9 cellular contexts compared by ENCODE assay signal in the genomic region with DNA sequence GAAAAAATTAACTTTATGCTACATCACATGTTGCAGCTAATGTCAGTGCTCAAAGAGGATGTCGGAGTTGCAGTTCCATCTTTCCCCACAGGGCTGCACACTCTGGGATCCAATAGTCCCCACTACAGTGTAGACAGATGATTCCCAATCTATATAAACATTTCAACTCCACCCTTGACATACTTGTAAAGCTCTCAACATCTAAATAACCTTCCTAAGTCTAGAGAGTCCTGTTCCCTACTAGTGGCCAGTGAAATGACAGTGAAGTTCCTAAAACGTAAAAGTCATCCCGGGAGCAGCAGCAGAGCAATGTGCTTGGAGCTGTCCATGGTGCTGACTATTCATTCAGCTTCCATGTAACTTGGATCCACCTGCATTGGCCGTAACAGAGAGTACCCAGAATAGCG.
DNase-seq lines count a peak whose midpoint lies in the region; ATAC-seq and TF ChIP-seq lines count a peak whose summit lies in the region.
"Had no signal": no experiment of that assay in that cellular context is flagged by ENCODE, and none has a peak within 500 bp of the region (broad histone marks: within the 10 kb centered on the region; RNA-seq: fewer than 3 reads in every experiment).

No MANE protein-coding gene starts in this region.

- peak; percentile 61 for DNase-seq in Caki2 (ENCODE audit: low read depth)
- DNase-seq in NCI-H460 (ENCODE audit: extremely low read depth, low read depth) = peak; percentile 52
- peak; percentile 47 for DNase-seq in astrocyte of the cerebellum (ENCODE audit: low read depth)
- DNase-seq in kidney epithelial cell (ENCODE audit: low read depth) = peak; percentile 5
- peak in 1 of 2 donors; percentile 43 for DNase-seq in tibial nerve (ENCODE audit: low spot score in 2 of 2)
- DNase-seq in NCI-H510A treated with DMSO at 0.1 percent for 48 hours (lab: John Stamatoyannopoulos, UW) = no peak

- H3K9me3 ChIP-seq in tibial nerve = peaks cover 0 to 4% (median 0%) of the 10 kb centered on the region in 4 donors

- ATAC-seq in GM18909 (IDR thresholded peaks at IDR 0.05; ENCODE audit: poor library complexity, unreplicated experiment) = peak; percentile 93
- ATAC-seq in HG03039 (IDR thresholded peaks at IDR 0.05; ENCODE audit: unreplicated experiment) = peak; percentile 73
- ATAC-seq: T-cell had no signal

- H3K27ac ChIP-seq in tibial nerve = no peak overlapping the region

- H3K27me3 ChIP-seq in kidney epithelial cell (ENCODE audit: control insufficient read depth, insufficient read depth, low read length) (no peaks in the 10 kb centered on the region), tibial nerve (no peaks in the 10 kb centered on the region)

- TF ChIP-seq POLR2A in tibial nerve (IDR thresholded peaks at IDR 0.05) = no peak

- H3K4me1 ChIP-seq in tibial nerve = no peaks in the 10 kb centered on the region

- H3K36me3 ChIP-seq in kidney epithelial cell (ENCODE audit: control insufficient read depth, insufficient read depth, low read length) (no peaks in the 10 kb centered on the region), tibial nerve (no peaks in the 10 kb centered on the region)

- peak; percentile 66 for TF ChIP-seq CTCF in astrocyte of the cerebellum (IDR thresholded peaks at IDR 0.05; ENCODE audit: low read depth, low read length, missing control alignments)
- TF ChIP-seq CTCF in kidney epithelial cell (IDR thresholded peaks at IDR 0.05; ENCODE audit: insufficient read depth, low read length, poor library complexity, severe bottlenecking) = peak; percentile 69
- peak in 3 of 5 experiments; percentile 12 to 33 (median 13) for TF ChIP-seq CTCF in tibial nerve (IDR thresholded peaks at IDR 0.05)

- 15 to 17% methylated on average over 5 of the region's 5 CpGs for WGBS in tibial nerve, 2 donors

- no peak for TF ChIP-seq EP300 in tibial nerve (IDR thresholded peaks at IDR 0.05)

- in situ Hi-C loops in Caki2 (cut with HindIII; ENCODE audit: low pct_unique_long_range_greater_than_20kb, low sequenced_read_pairs) (no loop called here), astrocyte of the cerebellum (cut with HindIII; ENCODE audit: low sequenced_read_pairs) (no loop called here)

- H3K4me3 ChIP-seq in astrocyte of the cerebellum (ENCODE audit: low read depth, low read length) = no peak overlapping the region
- no peak overlapping the region for H3K4me3 ChIP-seq in kidney epithelial cell (ENCODE audit: low read depth, low read length)
- no peak overlapping the region for H3K4me3 ChIP-seq in tibial nerve

Comparison
In these comparisons a context has a peak if more than half of its experiments do, and no peak if none do; other contexts are left out.
1. CTCF ChIP-seq: peak in every context shown above with its lines; median percentile 69 in kidney epithelial cell; 66 in astrocyte of the cerebellum; 13 in tibial nerve.